16 cellular contexts compared by ENCODE assay signal in the genomic region with DNA sequence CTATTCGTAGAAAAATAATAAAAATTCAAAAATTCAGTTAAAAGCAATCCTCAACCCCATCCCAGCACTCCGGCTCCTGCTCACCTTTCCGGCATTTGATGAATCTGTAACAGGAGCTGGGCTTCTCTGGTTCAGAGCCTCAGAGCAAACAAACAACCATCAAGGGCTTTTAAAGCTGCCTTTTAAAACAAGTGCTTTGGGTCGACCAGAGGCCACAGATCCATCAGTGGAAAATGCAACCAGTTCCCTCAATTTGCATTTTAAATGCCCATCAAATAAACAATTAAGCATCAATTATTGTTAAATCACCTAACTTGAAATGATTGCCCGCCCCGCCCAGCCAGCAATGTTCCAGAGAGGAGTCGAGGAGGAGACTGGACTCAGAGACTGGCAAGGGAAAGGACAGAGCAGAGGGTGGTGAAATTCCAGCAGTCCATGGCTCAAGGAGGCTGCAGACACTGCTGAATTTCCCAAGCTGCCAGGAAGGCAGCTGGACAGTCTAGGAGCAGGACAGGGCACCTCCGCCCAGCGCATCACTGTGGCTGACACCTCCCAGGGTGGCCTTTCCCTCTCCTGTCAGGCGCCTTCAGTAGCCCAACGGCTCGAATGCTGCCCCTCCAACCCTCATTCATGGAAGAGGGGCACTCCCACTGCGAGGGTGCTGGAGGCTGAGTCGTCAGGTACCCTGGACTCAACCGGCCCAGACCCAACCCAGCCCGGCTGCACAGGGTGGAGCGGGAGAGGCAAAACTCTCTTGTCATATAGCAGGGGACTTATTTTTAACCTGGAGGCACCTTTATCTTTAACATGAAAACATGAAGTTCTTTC. TPM values are rescaled to one million over a fixed set of nuclear protein-coding genes. Genes with fewer than 3 reads are reported as not detected.
DNase-seq lines count a peak whose midpoint lies in the region; ATAC-seq and TF ChIP-seq lines count a peak whose summit lies in the region.
"Had no signal": no experiment of that assay in that cellular context is flagged by ENCODE, and none has a peak within 500 bp of the region (broad histone marks: within the 10 kb centered on the region; RNA-seq: fewer than 3 reads in every experiment).

No MANE protein-coding gene starts in this region.

- H3K27me3 ChIP-seq in H9 (ENCODE audit: insufficient read depth, low read length) (no peaks in the 10 kb centered on the region), WERI-Rb-1 (ENCODE audit: insufficient read depth, low read depth, severe bottlenecking) (no peaks in the 10 kb centered on the region)
- H3K27me3 ChIP-seq: ovary had no signal

- H3K4ac ChIP-seq in H9 (ENCODE audit: low read depth, low read length) = no peak overlapping the region

- TF ChIP-seq CTCF in nephron (IDR thresholded peaks at IDR 0.05; ENCODE audit: unreplicated experiment in 3 of 3) = no peak
- TF ChIP-seq CTCF in H9 (conservative IDR thresholded peaks at IDR 0.05) = no peak
- no peak for TF ChIP-seq CTCF in WERI-Rb-1 (IDR thresholded peaks at IDR 0.05; ENCODE audit: low read depth, low read length)

- no peak overlapping the region for H3K18ac ChIP-seq in H9 (ENCODE audit: insufficient read length, low read depth, low read length)

- no peak overlapping the region for H4K8ac ChIP-seq in H9 (replicated peaks; ENCODE audit: insufficient read length, low read depth, low read length)

- H3K36me3 Mint-ChIP-seq in nephron (ENCODE audit: low read depth) = peaks cover 14% of the 10 kb centered on the region
- 0 out of 7 replicates have a peak, but pooled peaks cover 0 to 3% (median 0%) of the 10 kb centered on the region in 3 experiments for H3K36me3 Mint-ChIP-seq in H9 (ENCODE audit: insufficient read depth in 1 of 3, low read depth in 3 of 3)
- H3K36me3 Mint-ChIP-seq: memory B cell had no signal

- no peak overlapping the region for H3K14ac ChIP-seq in H9 (ENCODE audit: insufficient read depth, low read length)

- no peaks in the 10 kb centered on the region for H3K23me2 ChIP-seq in H9 (ENCODE audit: insufficient read length, low read depth, low read length, poor library complexity, severe bottlenecking)

- H3K27ac ChIP-seq in H9 (ENCODE audit: insufficient read length, low read depth, low read length) (no peak overlapping the region), WERI-Rb-1 (no peak overlapping the region)

- no CpG with 5 or more reads among the region's 17 CpGs for WGBS in H9 (ENCODE audit: extremely low coverage, insufficient read length, low lambda C conversion rate)

- H4K20me1 ChIP-seq in H9 (ENCODE audit: control insufficient read depth, insufficient read depth, insufficient read length) = no peaks in the 10 kb centered on the region

- H3K79me2 ChIP-seq in H9 (ENCODE audit: insufficient read depth, low read length) = no peaks in the 10 kb centered on the region

- DNase-seq in COR-L47 (lab: John Stamatoyannopoulos, UW) = peak; percentile 78
- DNase-seq in NCI-H128 (lab: John Stamatoyannopoulos, UW; ENCODE audit: unreplicated experiment) = peak; percentile 26
- peak; percentile 35 for DNase-seq in NCI-H748 treated with DMSO at 0.1 percent for 48 hours (lab: John Stamatoyannopoulos, UW)
- DNase-seq in H9 = no peak
- no peak for DNase-seq in WERI-Rb-1
- DNase-seq in GM19238 (ENCODE audit: insufficient read length, low spot score) = no peak
- DNase-seq: activated CD4-positive, alpha-beta T cell treated with anti-CD3 and anti-CD28 coated beads, Interleukin-2, amount 50 U/mL, for 1 hour; aorta; DMS 273 treated with DMSO at 0.1 percent for 48 hours; NCI-H2227 treated with DMSO at 0.1 percent for 48 hours; ovary had no signal

- H3K79me1 ChIP-seq in H9 (ENCODE audit: insufficient read depth, low read depth, low read length, poor library complexity, severe bottlenecking) = no peaks in the 10 kb centered on the region

- no peak for ATAC-seq in GM19324 (IDR thresholded peaks at IDR 0.05; ENCODE audit: low FRiP score, unreplicated experiment)
- ATAC-seq: K562 had no signal

- no peak overlapping the region for H2BK15ac ChIP-seq in H9 (ENCODE audit: low read depth, low read length)

- H3K4me1 Mint-ChIP-seq in nephron (peaks cover 83% of the 10 kb centered on the region), H9 (peaks cover 29 to 55% of the 10 kb centered on the region in 2 experiments)

- no peaks in the 10 kb centered on the region for H3K9me3 ChIP-seq in H9 (ENCODE audit: control insufficient read depth, low read depth, low read length)
- no peaks in the 10 kb centered on the region for H3K9me3 ChIP-seq in WERI-Rb-1 (ENCODE audit: severe bottlenecking)
- H3K9me3 ChIP-seq: ovary had no signal

- no peak overlapping the region for H3K4me3 ChIP-seq in WERI-Rb-1 (ENCODE audit: low read depth, low read length)
- H3K4me3 ChIP-seq: K562, ovary had no signal

- no peak overlapping the region for H4K5ac ChIP-seq in H9 (ENCODE audit: insufficient read length, low read depth, low read length)

- no peak overlapping the region for H2BK12ac ChIP-seq in H9 (ENCODE audit: insufficient read length, low read depth, low read length)

- no peak overlapping the region for H3K9ac ChIP-seq in H9 (ENCODE audit: extremely low read depth, insufficient read length, low read length)

- no peak overlapping the region for H3T11ph ChIP-seq in H9 (ENCODE audit: low read length)

- H3K56ac ChIP-seq in H9 (ENCODE audit: insufficient read length, low read depth, low read length) = no peak overlapping the region

- H2AFZ ChIP-seq in H9 (ENCODE audit: low read length) = no peak overlapping the region

- no peak overlapping the region for H3K4me3 Mint-ChIP-seq in nephron
- H3K4me3 Mint-ChIP-seq in H9 = no peak overlapping the region
- H3K4me3 Mint-ChIP-seq: memory B cell had no signal

- H3K27me3 Mint-ChIP-seq in nephron (ENCODE audit: low read depth) (no peaks in the 10 kb centered on the region), H9 (ENCODE audit: low read depth) (peaks cover 26% of the 10 kb centered on the region)

- no peak overlapping the region for H4K91ac ChIP-seq in H9 (ENCODE audit: insufficient read length, low read depth, low read length)

- H2BK20ac ChIP-seq in H9 (ENCODE audit: low read depth, low read length, poor library complexity, severe bottlenecking) = no peak overlapping the region

- H3K27ac Mint-ChIP-seq in nephron (peak overlapping the region in 2 of 3 experiments; percentile 47 to 81), H9 (no peak overlapping the region)
- H3K27ac Mint-ChIP-seq: memory B cell had no signal

- peaks cover 4% of the 10 kb centered on the region; the same call in 1 of the 2 replicates for H3K4me1 ChIP-seq in H9 (ENCODE audit: insufficient read depth, low read length)

- H2AK5ac ChIP-seq in H9 (ENCODE audit: insufficient read length, low read length) = no peak overlapping the region

- no peaks in the 10 kb centered on the region; the same call in 1 of the 2 replicates for H3K36me3 ChIP-seq in WERI-Rb-1
- H3K36me3 ChIP-seq: ovary had no signal

- H3K9me3 Mint-ChIP-seq in nephron = no peaks in the 10 kb centered on the region
- H3K9me3 Mint-ChIP-seq in H9 = no peaks in the 10 kb centered on the region
- H3K9me3 Mint-ChIP-seq: memory B cell had no signal

- no peak overlapping the region for H2BK120ac ChIP-seq in H9 (ENCODE audit: low read depth, low read length, poor library complexity, severe bottlenecking)

- H2BK5ac ChIP-seq in H9 (ENCODE audit: insufficient read length, low read length) = no peak overlapping the region

- no peak overlapping the region for H3K4me2 ChIP-seq in H9 (ENCODE audit: insufficient read depth, insufficient read length, low read length)

- H3K23ac ChIP-seq in H9 (ENCODE audit: insufficient read length, low read depth, low read length) = no peak overlapping the region

RNA-seq across cellular contexts. Expression of gene FXYD6, which starts 7.4 kb away (rescaled TPM):
- 16.3 and 18.3 TPM in 2 replicates for total RNA-seq in H9 (2021)
- total RNA-seq: T-helper 2 cell treated with Interferon-gamma antibody and Interleukin-4, amounts not matched to agents 100 ng/mL and 5 ng/mL, for 36 hours had no signal

RNA-seq across cellular contexts. Expression of gene FXYD2, which starts 44.5 kb away (rescaled TPM):
- total RNA-seq in H9 (2021) = 0.70 and 0.79 TPM in 2 replicates
- total RNA-seq: K562 had no signal

Comparison
In these comparisons a context has a peak if more than half of its experiments do, and no peak if none do; other contexts are left out.
1. DNase-seq: peak in COR-L47 (single experiment), NCI-H128 (single experiment) and NCI-H748 treated with DMSO at 0.1 percent for 48 hours (single experiment); none in H9 (single experiment), WERI-Rb-1 (single experiment) and GM19238 (single experiment).
2. H3K27ac Mint-ChIP-seq: peak in nephron (2 of 3); none in H9 (0 of 3).